ENCODE assay signal across 11 cellular contexts in the genomic region with DNA sequence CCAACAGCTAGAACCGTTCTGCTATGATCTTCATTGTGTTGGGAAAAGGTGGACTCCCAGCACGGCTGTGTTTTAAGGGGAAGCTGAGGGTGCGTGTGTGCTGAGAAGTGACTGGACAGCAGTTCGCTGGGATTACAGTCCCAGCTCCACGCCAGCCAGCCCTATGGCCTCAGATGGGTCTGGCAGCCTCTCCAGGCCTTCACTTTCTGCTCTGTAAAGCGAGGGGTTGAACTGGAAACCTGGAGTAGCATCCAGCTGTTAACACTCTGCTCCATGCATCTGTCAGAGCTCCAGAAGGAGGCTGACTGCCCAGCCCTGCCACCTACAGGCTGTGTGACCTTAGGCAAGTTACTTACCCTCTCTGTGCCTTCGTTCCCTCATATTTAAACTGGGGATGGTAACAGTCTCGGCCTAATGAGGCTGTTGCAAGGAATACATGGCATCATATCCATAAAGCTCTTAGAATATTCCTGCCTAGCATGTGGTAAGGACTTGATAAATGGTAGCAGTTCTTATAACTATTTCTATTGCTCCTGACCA.
DNase-seq lines count a peak whose midpoint lies in the region; ATAC-seq and TF ChIP-seq lines count a peak whose summit lies in the region.
"Had no signal": no experiment of that assay in that cellular context is flagged by ENCODE, and none has a peak within 500 bp of the region (broad histone marks: within the 10 kb centered on the region; RNA-seq: fewer than 3 reads in every experiment).

No MANE protein-coding gene starts in this region.

- no peak overlapping the region for H3K9ac ChIP-seq in MM.1S (ENCODE audit: low read length)

- no peaks in the 10 kb centered on the region for H3K9me3 ChIP-seq in CD4-positive, alpha-beta memory T cell (ENCODE audit: control insufficient read depth in 1 of 2, low read length in 2 of 2)
- H3K9me3 ChIP-seq in cardiac muscle cell (ENCODE audit: low read depth) (no peaks in the 10 kb centered on the region), sigmoid colon (no peaks in the 10 kb centered on the region), MM.1S (replicated peaks; ENCODE audit: insufficient read depth, low read length) (no peaks in the 10 kb centered on the region)

- TF ChIP-seq CTCF in RWPE1 (conservative IDR thresholded peaks at IDR 0.05; ENCODE audit: low read depth): no peak
- no peak for TF ChIP-seq CTCF in cardiac muscle cell (IDR thresholded peaks at IDR 0.05; ENCODE audit: low read depth, low read length)
- no peak for TF ChIP-seq CTCF in sigmoid colon (IDR thresholded peaks at IDR 0.05)
- no peak for TF ChIP-seq CTCF in MM.1S (IDR thresholded peaks at IDR 0.05; ENCODE audit: low read length)

- peaks cover 0 to 3% (median 0%) of the 10 kb centered on the region in 8 donors for H3K9me3 Mint-ChIP-seq in CD4-positive, alpha-beta memory T cell

- CTCF ChIA-PET in CD4-positive, alpha-beta memory T cell (lab: Charles Lee; ENCODE audit: partially characterized antibody): interaction anchor here (0.9 to 8.0 kb wide), 9 partner anchors 11 to 38 kb away, joined by 3 to 82 read pairs (median 4); no protein-coding TSS in a partner anchor
- CTCF ChIA-PET in RWPE1 (lab: Yijun Ruan, JAX): interaction anchor here (0.7 to 1.3 kb wide), 2 partner anchors 37 to 109 kb away, joined by 3 to 5 read pairs; no protein-coding TSS in a partner anchor

- H3K4me1 Mint-ChIP-seq in CD4-positive, alpha-beta memory T cell: peaks cover 44 to 82% (median 64%) of the 10 kb centered on the region in 4 donors

- no peak for TF ChIP-seq POLR2A in sigmoid colon (IDR thresholded peaks at IDR 0.05)

- no peaks in the 10 kb centered on the region for H3K27me3 Mint-ChIP-seq in CD4-positive, alpha-beta memory T cell

- no peak for TF ChIP-seq EP300 in sigmoid colon (IDR thresholded peaks at IDR 0.05)

- H3K27me3 ChIP-seq in CD4-positive, alpha-beta memory T cell (ENCODE audit: insufficient read depth, low read length): no peaks in the 10 kb centered on the region
- no peaks in the 10 kb centered on the region for H3K27me3 ChIP-seq in cardiac muscle cell
- H3K27me3 ChIP-seq in sigmoid colon: no peaks in the 10 kb centered on the region
- no peaks in the 10 kb centered on the region for H3K27me3 ChIP-seq in MM.1S (replicated peaks; ENCODE audit: insufficient read depth, low read length)

- no peaks in the 10 kb centered on the region for H3K9me2 ChIP-seq in MM.1S (replicated peaks; ENCODE audit: insufficient read depth, low read length)

- H3K4me3 Mint-ChIP-seq in CD4-positive, alpha-beta memory T cell: no peak overlapping the region

- peaks cover 16% of the 10 kb centered on the region for H3K36me3 ChIP-seq in CD4-positive, alpha-beta memory T cell (ENCODE audit: insufficient read depth, low read length)
- H3K36me3 ChIP-seq in cardiac muscle cell (no peaks in the 10 kb centered on the region), sigmoid colon (peaks cover 0 to 31% (median 8%) of the 10 kb centered on the region in 4 donors), MM.1S (replicated peaks; ENCODE audit: insufficient read depth, low read length) (no peaks in the 10 kb centered on the region; the same call in 1 of the 2 replicates)

- no peak overlapping the region for H3K4me2 ChIP-seq in MM.1S (ENCODE audit: low read depth, low read length)

- peak overlapping the region; percentile 70 to 96 (median 76) for H3K27ac Mint-ChIP-seq in CD4-positive, alpha-beta memory T cell

- H3K4me1 ChIP-seq in CD4-positive, alpha-beta memory T cell (ENCODE audit: insufficient read depth, low read length): peaks cover 60% of the 10 kb centered on the region
- H3K4me1 ChIP-seq in cardiac muscle cell (ENCODE audit: low read depth) (peaks cover 16% of the 10 kb centered on the region), sigmoid colon (peaks cover 0 to 80% (median 73%) of the 10 kb centered on the region in 4 donors), MM.1S (ENCODE audit: low read length) (peaks cover 15% of the 10 kb centered on the region)

- peaks cover 92% of the 10 kb centered on the region for H3K79me2 ChIP-seq in MM.1S (ENCODE audit: low read length)

- H3K36me3 Mint-ChIP-seq in CD4-positive, alpha-beta memory T cell: peaks cover 23 to 54% of the 10 kb centered on the region in 2 donors

- peaks cover 11% of the 10 kb centered on the region for H3F3A ChIP-seq in MM.1S (ENCODE audit: insufficient read depth, low read length)

- no peak for ATAC-seq in GM21529 (IDR thresholded peaks at IDR 0.05; ENCODE audit: unreplicated experiment)
- no peak for ATAC-seq in activated CD4-positive, CD25-positive, alpha-beta regulatory T cell treated with anti-CD3 and anti-CD28 coated beads, Interleukin-2, amount 50 U/mL, for 24 hours

- POLR2A ChIA-PET in CD4-positive, alpha-beta memory T cell (lab: Charles Lee; ENCODE audit: partially characterized antibody): interaction anchor here (2.6 to 15.1 kb wide), 2 partner anchors 16 to 34 kb away, joined by 27 to 210 read pairs; no protein-coding TSS in a partner anchor
- POLR2A ChIA-PET in RWPE1 (lab: Yijun Ruan, JAX; ENCODE audit: low non-redundant PET): no interaction called here

- peak overlapping the region; percentile 12 for H3K27ac ChIP-seq in CD4-positive, alpha-beta memory T cell (ENCODE audit: low read depth, low read length)
- H3K27ac ChIP-seq in RWPE1: peak overlapping the region; percentile 61
- H3K27ac ChIP-seq in cardiac muscle cell: peak overlapping the region; percentile 49
- H3K27ac ChIP-seq in sigmoid colon: peak overlapping the region; percentile 92 to 99 (median 98)
- H3K27ac ChIP-seq in MM.1S (ENCODE audit: low read length): no peak overlapping the region

- no peak overlapping the region for H3K4me3 ChIP-seq in CD4-positive, alpha-beta memory T cell (ENCODE audit: low read length in 2 of 2)
- no peak overlapping the region for H3K4me3 ChIP-seq in cardiac muscle cell
- H3K4me3 ChIP-seq in sigmoid colon: peak overlapping the region in 2 of 4 donors; percentile 0 to 1
- no peak overlapping the region for H3K4me3 ChIP-seq in MM.1S (ENCODE audit: low read length)

- no peak for DNase-seq in CD4-positive, alpha-beta memory T cell
- DNase-seq in RWPE1 (ENCODE audit: low spot score) (no peak), cardiac muscle cell (ENCODE audit: low read depth in 1 of 2, low spot score in 1 of 2) (peak in 1 of 2 donors; percentile 17), sigmoid colon (peak; percentile 67), NCI-H2029 treated with DMSO at 0.1 percent for 48 hours (lab: John Stamatoyannopoulos, UW) (no peak), MM.1S (no peak)
- DNase-seq: activated CD4-positive, alpha-beta T cell treated with anti-CD3 and anti-CD28 coated beads for 48 hours; islet precursor cell; KBM-7 had no signal

- intact Hi-C loops in CD4-positive, alpha-beta memory T cell (cut with micrococcal nuclease): loop anchor here (5.0 kb wide), 1 partner anchor 36 kb away; no protein-coding TSS in a partner anchor
- intact Hi-C loops in sigmoid colon (cut with DNase I): no loop called here

- 76 to 84% methylated on average over 8 of the region's 8 CpGs for WGBS in sigmoid colon, 2 donors

- H2AFZ ChIP-seq in MM.1S (ENCODE audit: low read length): no peak overlapping the region

- peaks cover 18% of the 10 kb centered on the region; the same call in 1 of the 2 replicates for H4K20me1 ChIP-seq in MM.1S (ENCODE audit: insufficient read depth, low read length)
